In the genomic region with DNA sequence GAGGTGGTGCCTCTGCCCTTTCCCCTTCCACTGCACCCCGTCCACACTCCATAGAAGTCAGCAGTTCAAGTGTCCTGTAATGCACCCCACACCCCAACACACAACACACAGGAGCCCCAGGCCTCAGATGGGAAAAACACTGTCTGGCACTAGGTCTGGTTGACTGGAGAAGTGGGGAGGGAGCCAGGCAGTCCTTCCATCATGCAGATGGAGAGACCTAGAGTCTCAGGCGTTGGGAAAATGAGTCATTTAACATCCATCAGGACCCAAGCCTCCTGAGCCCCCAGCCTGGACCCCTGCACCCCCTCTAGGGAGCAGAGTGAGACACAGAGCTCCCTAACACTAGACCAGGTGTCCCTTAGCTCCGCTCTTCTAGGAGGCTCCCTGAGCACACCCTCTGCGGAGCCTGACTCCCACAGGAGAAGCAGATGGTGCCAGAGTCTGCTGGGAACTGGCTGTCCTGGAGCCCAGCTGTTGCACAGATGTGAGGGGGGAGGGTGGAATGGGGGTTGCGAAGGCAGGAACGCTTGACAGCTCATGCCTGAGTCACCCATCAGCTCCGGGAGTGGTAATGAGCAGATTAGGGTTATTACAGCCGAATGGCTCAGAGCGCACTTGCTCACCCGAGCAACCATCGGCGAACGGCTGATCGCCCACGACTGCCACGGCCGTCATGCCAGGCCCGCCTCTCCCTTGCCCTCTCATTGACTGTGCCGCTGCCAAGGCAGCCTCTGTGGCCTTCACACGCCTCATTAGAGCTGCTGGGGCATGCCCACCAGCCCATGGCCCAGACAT, we compare ENCODE assay signal across 8 cellular contexts. TPM values are rescaled to one million over a fixed set of nuclear protein-coding genes. Genes with fewer than 3 reads are reported as not detected.
A peak's percentile ranks its signal among the peaks of the same experiment; 100 is the strongest.
DNase-seq lines count a peak whose midpoint lies in the region; ATAC-seq and TF ChIP-seq lines count a peak whose summit lies in the region.

No MANE protein-coding gene starts in this region.

- H3K4me3 ChIP-seq in epithelial cell of esophagus (ENCODE audit: low read length) (no peak overlapping the region), osteoblast (ENCODE audit: insufficient read depth, low read length) (peak overlapping the region; percentile 51)

- H4K20me1 ChIP-seq in osteoblast (ENCODE audit: insufficient read depth, low read length), result no peaks in the 10 kb centered on the region

- H3K27ac ChIP-seq in C4-2B (peak overlapping the region; percentile 56), osteoblast (ENCODE audit: low read depth, low read length) (peak overlapping the region; percentile 66)

- peak overlapping the region; percentile 25 for H2AFZ ChIP-seq in osteoblast (ENCODE audit: low read length)

- ATAC-seq in GM21526 (IDR thresholded peaks at IDR 0.05; ENCODE audit: low FRiP score, unreplicated experiment), result no peak

- peak overlapping the region; percentile 59 for H3K4me2 ChIP-seq in osteoblast (ENCODE audit: insufficient read depth, low read length)

- TF ChIP-seq CTCF in C4-2B (conservative IDR thresholded peaks at IDR 0.05), result no peak
- no peak for TF ChIP-seq CTCF in epithelial cell of esophagus (IDR thresholded peaks at IDR 0.05; ENCODE audit: insufficient read depth, low read depth, low read length, missing control alignments)
- no peak for TF ChIP-seq CTCF in osteoblast (IDR thresholded peaks at IDR 0.05; ENCODE audit: extremely low read depth, low read depth, low read length)

- DNase-seq in NCI-H226, result peak; percentile 78
- peak; percentile 99 for DNase-seq in epithelial cell of esophagus (ENCODE audit: low read depth)
- DNase-seq in osteoblast (ENCODE audit: insufficient read length, low spot score, missing footprints), result peak; percentile 98
- no peak for DNase-seq in T1000 (lab: John Stamatoyannopoulos, UW)
- DNase-seq in stimulated activated naive CD4-positive, alpha-beta T cell (lab: John Stamatoyannopoulos, UW), result no peak
- DNase-seq in NCI-H2196 treated with DMSO at 0.1 percent for 48 hours (lab: John Stamatoyannopoulos, UW; ENCODE audit: unreplicated experiment), result no peak

- no peaks in the 10 kb centered on the region for H3K36me3 ChIP-seq in osteoblast (ENCODE audit: insufficient read depth, low read length)

- H3K4me1 ChIP-seq in osteoblast (ENCODE audit: insufficient read depth, low read length), result peaks cover 34% of the 10 kb centered on the region

- no peaks in the 10 kb centered on the region for H3K9me3 ChIP-seq in osteoblast (ENCODE audit: low read depth, low read length)

- no peaks in the 10 kb centered on the region for H3K27me3 ChIP-seq in osteoblast (ENCODE audit: insufficient read depth, low read length)

- no peaks in the 10 kb centered on the region for H3K79me2 ChIP-seq in osteoblast (ENCODE audit: insufficient read depth, low read length)

RNA-seq across cellular contexts. Expression of gene SYT7, which starts 22.1 kb away (rescaled TPM):
- total RNA-seq in osteoblast, result 3.6 and 6.8 TPM in 2 replicates

Comparison
In these comparisons a context has a peak if more than half of its experiments do, and no peak if none do; other contexts are left out.
1. DNase-seq: peak in NCI-H226 (single experiment), epithelial cell of esophagus (single experiment) and osteoblast (single experiment); none in T1000 (single experiment), stimulated activated naive CD4-positive, alpha-beta T cell (0 of 6) and NCI-H2196 treated with DMSO at 0.1 percent for 48 hours (single experiment).